Comparison of ENCODE assay signal across 8 cellular contexts in the genomic region with DNA sequence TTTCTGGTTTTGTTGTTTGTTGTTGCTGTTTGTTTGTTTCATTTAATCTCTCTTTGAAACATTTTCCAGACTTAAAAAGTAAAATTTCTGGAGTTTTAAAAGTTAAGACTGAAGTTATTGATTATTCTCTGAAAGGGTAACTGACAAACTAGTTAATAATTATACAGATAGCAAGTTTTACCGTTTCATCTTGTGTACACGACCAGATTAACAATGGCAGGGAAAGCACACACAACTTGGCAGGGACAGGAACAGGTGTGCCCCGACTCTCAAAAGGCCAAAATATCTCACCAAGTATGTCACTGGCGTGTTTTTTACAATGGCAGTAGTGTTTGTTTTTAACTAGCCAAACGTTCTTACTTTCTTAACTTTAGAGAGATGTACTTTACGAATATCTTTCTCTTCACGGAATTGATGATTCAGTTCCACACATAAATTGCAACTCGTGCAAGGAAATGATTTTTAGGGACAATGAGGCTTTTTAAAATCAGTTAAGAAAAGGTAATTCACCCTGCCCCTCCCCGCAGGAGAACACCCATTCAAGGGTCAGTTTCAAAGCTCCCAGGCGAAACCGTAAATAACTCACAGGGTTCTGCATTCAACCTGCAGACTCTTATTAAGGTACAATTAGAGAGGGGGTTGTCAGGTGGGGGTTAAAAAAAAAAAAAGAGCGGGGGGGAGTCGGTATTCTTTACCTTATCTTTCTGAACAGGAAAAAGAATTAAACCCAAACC. TPM values are rescaled to one million over a fixed set of nuclear protein-coding genes. Genes with fewer than 3 reads are reported as not detected.
A peak's percentile ranks its signal among the peaks of the same experiment; 100 is the strongest.
DNase-seq lines count a peak whose midpoint lies in the region; ATAC-seq and TF ChIP-seq lines count a peak whose summit lies in the region.

No MANE protein-coding gene starts in this region.

- DNase-seq in cardiac muscle cell (ENCODE audit: low read depth in 1 of 2, low spot score in 1 of 2) (no peak), left cardiac atrium (no peak), caudate nucleus (lab: John Stamatoyannopoulos, UW) (no peak), mesendoderm (no peak), upper lobe of right lung (no peak)
- DNase-seq in activated CD4-positive, alpha-beta T cell treated with anti-CD3 and anti-CD28 coated beads, Interleukin-2, amount 50 U/mL, for 4 hours: no peak

- H3K27ac ChIP-seq in cardiac muscle cell (no peak overlapping the region), caudate nucleus (ENCODE audit: low read depth, low read length) (peak overlapping the region; percentile 36), mesendoderm (ENCODE audit: low read depth, low read length) (no peak overlapping the region), upper lobe of right lung (peak overlapping the region; percentile 91)

- peak overlapping the region; percentile 39 for H3K9ac ChIP-seq in mesendoderm (ENCODE audit: low read length)

- no peaks in the 10 kb centered on the region for H3K36me3 ChIP-seq in cardiac muscle cell
- no peaks in the 10 kb centered on the region for H3K36me3 ChIP-seq in mesendoderm (ENCODE audit: control insufficient read depth, insufficient read depth, low read length)
- H3K36me3 ChIP-seq in upper lobe of right lung: no peaks in the 10 kb centered on the region

- H3K79me1 ChIP-seq in mesendoderm (ENCODE audit: low read length): no peaks in the 10 kb centered on the region

- peaks cover 55% of the 10 kb centered on the region for H3K4me1 ChIP-seq in cardiac muscle cell (ENCODE audit: low read depth)
- peaks cover 35% of the 10 kb centered on the region for H3K4me1 ChIP-seq in mesendoderm (ENCODE audit: control insufficient read depth, low read depth, low read length)
- peaks cover 64% of the 10 kb centered on the region for H3K4me1 ChIP-seq in upper lobe of right lung

- no peak overlapping the region for H2BK15ac ChIP-seq in mesendoderm (replicated peaks; ENCODE audit: low read depth)

- H4K5ac ChIP-seq in mesendoderm (ENCODE audit: low read length): no peak overlapping the region

- peak overlapping the region; percentile 36 for H3K4me2 ChIP-seq in mesendoderm (ENCODE audit: low read length)

- TF ChIP-seq CTCF in cardiac muscle cell (IDR thresholded peaks at IDR 0.05; ENCODE audit: low read depth, low read length) (no peak), upper lobe of right lung (IDR thresholded peaks at IDR 0.05) (no peak)

- H2BK5ac ChIP-seq in mesendoderm (ENCODE audit: low read length): no peak overlapping the region

- WGBS in mesendoderm (ENCODE audit: extremely low coverage, insufficient coverage, low lambda C conversion rate): no CpG with 5 or more reads among the region's 13 CpGs

- no peak overlapping the region for H2BK120ac ChIP-seq in mesendoderm (ENCODE audit: low read depth, low read length)

- H3K9me3 ChIP-seq in cardiac muscle cell (ENCODE audit: low read depth): no peaks in the 10 kb centered on the region
- no peaks in the 10 kb centered on the region for H3K9me3 ChIP-seq in upper lobe of right lung

- ATAC-seq in left cardiac atrium: no peak
- ATAC-seq in upper lobe of right lung: no peak
- ATAC-seq in HG03280 (IDR thresholded peaks at IDR 0.05; ENCODE audit: unreplicated experiment): no peak
- no peak for ATAC-seq in HG02870 (IDR thresholded peaks at IDR 0.05; ENCODE audit: unreplicated experiment)

- H3K4ac ChIP-seq in mesendoderm (ENCODE audit: low read depth, low read length): no peak overlapping the region

- intact Hi-C loops in left cardiac atrium (cut with DNase I): loop anchor here in 1 of 2 donors (10.0 kb wide), 1 partner anchor 72 kb away; no protein-coding TSS in a partner anchor
- intact Hi-C loops in upper lobe of right lung (cut with DNase I): loop anchor here (10.0 kb wide), 1 partner anchor 102 kb away; no protein-coding TSS in a partner anchor

- peak overlapping the region; percentile 97 for H3K4me3 ChIP-seq in cardiac muscle cell
- no peak overlapping the region for H3K4me3 ChIP-seq in mesendoderm (ENCODE audit: low read length)
- H3K4me3 ChIP-seq in upper lobe of right lung: peak overlapping the region; percentile 71

- no peak overlapping the region for H2AK5ac ChIP-seq in mesendoderm (ENCODE audit: low read length)

- H3K27me3 ChIP-seq in cardiac muscle cell (no peaks in the 10 kb centered on the region), mesendoderm (ENCODE audit: insufficient read depth, low read length, poor library complexity) (no peaks in the 10 kb centered on the region), upper lobe of right lung (no peaks in the 10 kb centered on the region)

- no peak overlapping the region for H3K18ac ChIP-seq in mesendoderm (ENCODE audit: low read length)

- H3K79me2 ChIP-seq in mesendoderm (ENCODE audit: control insufficient read depth, insufficient read depth, low read length): peaks cover 74% of the 10 kb centered on the region

- peak overlapping the region; percentile 49 for H3K56ac ChIP-seq in mesendoderm (ENCODE audit: low read length)

- H3K23ac ChIP-seq in mesendoderm (ENCODE audit: low read length): no peak overlapping the region

- H4K8ac ChIP-seq in mesendoderm (ENCODE audit: low read depth, low read length): no peak overlapping the region

RNA-seq across cellular contexts. Expression of a gene that starts 3.5 kb away (rescaled TPM):
- 67.4 and 88.3 TPM in 2 replicates for total RNA-seq in cardiac muscle cell
- 67.8 and 74.5 TPM in 2 replicates for polyA plus RNA-seq in cardiac muscle cell
- 10 to 100 TPM; 30.8 to 36.8 TPM for total RNA-seq in left cardiac atrium
- 135 TPM for polyA plus RNA-seq in mesendoderm (2013, experiment 1 of 2)
- 136 TPM for polyA plus RNA-seq in mesendoderm (2013, experiment 2 of 2)
- total RNA-seq in upper lobe of right lung: 66.7 TPM

Comparison
In these comparisons a context has a peak if more than half of its experiments do, and no peak if none do; other contexts are left out.
1. H3K27ac ChIP-seq: peak in caudate nucleus (single experiment) and upper lobe of right lung (single experiment); none in cardiac muscle cell (single experiment) and mesendoderm (single experiment).